In the genomic region with DNA sequence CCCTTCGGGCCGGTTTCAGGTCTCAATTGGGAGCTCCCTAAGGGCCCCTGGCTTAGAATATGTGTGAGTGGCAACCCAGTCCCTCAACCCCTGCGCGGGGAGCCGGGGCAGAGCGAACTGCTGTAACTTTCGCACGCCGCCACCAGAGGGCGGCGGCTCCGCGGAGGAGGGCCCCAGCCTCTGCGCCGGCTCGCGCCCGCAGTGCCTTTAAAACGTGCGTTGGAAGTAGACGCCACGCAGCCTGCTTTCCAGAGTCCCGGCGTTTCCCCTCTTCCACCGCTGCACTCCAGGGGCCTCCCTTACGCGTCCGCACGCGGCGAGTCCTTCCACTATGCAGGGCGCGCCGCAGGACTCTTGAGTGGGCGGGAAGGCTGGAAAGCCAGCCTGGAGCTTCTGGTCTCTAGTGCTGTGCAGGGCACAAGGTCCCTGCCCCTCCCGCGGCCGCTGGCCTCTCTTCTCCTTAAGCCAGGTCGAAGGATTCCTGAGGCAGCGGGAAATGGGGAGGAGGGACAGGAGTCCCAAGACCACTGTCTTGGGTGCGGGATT, we compare ENCODE assay signal across 1 cellular context.
TF ChIP-seq lines count a peak whose summit lies in the region.

No MANE protein-coding gene starts in this region.

TF ChIP-seq in K562, 482 proteins besides CTCF, POLR2A, EP300 and RAD21 (continued from another document and continues in another):
- TF ChIP-seq, protein P1, sequence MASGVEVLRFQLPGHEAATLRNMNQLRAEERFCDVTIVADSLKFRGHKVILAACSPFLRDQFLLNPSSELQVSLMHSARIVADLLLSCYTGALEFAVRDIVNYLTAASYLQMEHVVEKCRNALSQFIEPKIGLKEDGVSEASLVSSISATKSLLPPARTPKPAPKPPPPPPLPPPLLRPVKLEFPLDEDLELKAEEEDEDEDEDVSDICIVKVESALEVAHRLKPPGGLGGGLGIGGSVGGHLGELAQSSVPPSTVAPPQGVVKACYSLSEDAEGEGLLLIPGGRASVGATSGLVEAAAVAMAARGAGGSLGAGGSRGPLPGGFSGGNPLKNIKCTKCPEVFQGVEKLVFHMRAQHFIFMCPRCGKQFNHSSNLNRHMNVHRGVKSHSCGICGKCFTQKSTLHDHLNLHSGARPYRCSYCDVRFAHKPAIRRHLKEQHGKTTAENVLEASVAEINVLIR (CRISPR knock-in tag; IDR thresholded peaks at IDR 0.05) = no peak
- TF ChIP-seq TCF3 (CRISPR knock-in tag; IDR thresholded peaks at IDR 0.05) = 0 out of 2 replicates have a peak, but pooled peaks have one; percentile 11
- TF ChIP-seq, protein P2, sequence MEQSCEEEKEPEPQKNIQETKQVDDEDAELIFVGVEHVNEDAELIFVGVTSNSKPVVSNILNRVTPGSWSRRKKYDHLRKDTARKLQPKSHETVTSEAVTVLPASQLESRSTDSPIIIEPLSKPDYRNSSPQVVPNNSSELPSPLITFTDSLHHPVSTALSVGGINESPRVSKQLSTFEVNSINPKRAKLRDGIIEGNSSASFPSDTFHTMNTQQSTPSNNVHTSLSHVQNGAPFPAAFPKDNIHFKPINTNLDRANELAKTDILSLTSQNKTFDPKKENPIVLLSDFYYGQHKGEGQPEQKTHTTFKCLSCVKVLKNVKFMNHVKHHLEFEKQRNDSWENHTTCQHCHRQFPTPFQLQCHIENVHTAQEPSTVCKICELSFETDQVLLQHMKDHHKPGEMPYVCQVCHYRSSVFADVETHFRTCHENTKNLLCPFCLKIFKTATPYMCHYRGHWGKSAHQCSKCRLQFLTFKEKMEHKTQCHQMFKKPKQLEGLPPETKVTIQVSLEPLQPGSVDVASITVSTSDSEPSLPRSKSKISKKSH (CRISPR knock-in tag; IDR thresholded peaks at IDR 0.05) = no peak
- TF ChIP-seq ZNF668 (CRISPR knock-in tag; IDR thresholded peaks at IDR 0.05) = no peak
- peak; percentile 88 for TF ChIP-seq BHLHE40 (IDR thresholded peaks at IDR 0.05; ENCODE audit: low read length)
- TF ChIP-seq, protein P3, sequence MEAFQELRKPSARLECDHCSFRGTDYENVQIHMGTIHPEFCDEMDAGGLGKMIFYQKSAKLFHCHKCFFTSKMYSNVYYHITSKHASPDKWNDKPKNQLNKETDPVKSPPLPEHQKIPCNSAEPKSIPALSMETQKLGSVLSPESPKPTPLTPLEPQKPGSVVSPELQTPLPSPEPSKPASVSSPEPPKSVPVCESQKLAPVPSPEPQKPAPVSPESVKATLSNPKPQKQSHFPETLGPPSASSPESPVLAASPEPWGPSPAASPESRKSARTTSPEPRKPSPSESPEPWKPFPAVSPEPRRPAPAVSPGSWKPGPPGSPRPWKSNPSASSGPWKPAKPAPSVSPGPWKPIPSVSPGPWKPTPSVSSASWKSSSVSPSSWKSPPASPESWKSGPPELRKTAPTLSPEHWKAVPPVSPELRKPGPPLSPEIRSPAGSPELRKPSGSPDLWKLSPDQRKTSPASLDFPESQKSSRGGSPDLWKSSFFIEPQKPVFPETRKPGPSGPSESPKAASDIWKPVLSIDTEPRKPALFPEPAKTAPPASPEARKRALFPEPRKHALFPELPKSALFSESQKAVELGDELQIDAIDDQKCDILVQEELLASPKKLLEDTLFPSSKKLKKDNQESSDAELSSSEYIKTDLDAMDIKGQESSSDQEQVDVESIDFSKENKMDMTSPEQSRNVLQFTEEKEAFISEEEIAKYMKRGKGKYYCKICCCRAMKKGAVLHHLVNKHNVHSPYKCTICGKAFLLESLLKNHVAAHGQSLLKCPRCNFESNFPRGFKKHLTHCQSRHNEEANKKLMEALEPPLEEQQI (IDR thresholded peaks at IDR 0.05) = no peak
- TF ChIP-seq TSC22D4 (tag; IDR thresholded peaks at IDR 0.05) = no peak
- TF ChIP-seq SP2 (IDR thresholded peaks at IDR 0.05; ENCODE audit: extremely low read depth, low read depth, low read length, poor library complexity, severe bottlenecking) = no peak
- TF ChIP-seq CBX5 (IDR thresholded peaks at IDR 0.05; ENCODE audit: borderline replicate concordance, low read depth) = no peak
- no peak for TF ChIP-seq SETDB1 (IDR thresholded peaks at IDR 0.05; ENCODE audit: low read length)
- no peak for TF ChIP-seq RHOXF2B (CRISPR knock-in tag; conservative IDR thresholded peaks at IDR 0.05)
- peak; percentile 85 for TF ChIP-seq POLR2G (IDR thresholded peaks at IDR 0.05; ENCODE audit: low read depth, low read length)
- peak; percentile 70; the same call in 1 of the 2 replicates for TF ChIP-seq EP400 (IDR thresholded peaks at IDR 0.05)
- TF ChIP-seq, protein P4, sequence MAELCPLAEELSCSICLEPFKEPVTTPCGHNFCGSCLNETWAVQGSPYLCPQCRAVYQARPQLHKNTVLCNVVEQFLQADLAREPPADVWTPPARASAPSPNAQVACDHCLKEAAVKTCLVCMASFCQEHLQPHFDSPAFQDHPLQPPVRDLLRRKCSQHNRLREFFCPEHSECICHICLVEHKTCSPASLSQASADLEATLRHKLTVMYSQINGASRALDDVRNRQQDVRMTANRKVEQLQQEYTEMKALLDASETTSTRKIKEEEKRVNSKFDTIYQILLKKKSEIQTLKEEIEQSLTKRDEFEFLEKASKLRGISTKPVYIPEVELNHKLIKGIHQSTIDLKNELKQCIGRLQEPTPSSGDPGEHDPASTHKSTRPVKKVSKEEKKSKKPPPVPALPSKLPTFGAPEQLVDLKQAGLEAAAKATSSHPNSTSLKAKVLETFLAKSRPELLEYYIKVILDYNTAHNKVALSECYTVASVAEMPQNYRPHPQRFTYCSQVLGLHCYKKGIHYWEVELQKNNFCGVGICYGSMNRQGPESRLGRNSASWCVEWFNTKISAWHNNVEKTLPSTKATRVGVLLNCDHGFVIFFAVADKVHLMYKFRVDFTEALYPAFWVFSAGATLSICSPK (IDR thresholded peaks at IDR 0.05; ENCODE audit: borderline replicate concordance) = no peak
- TF ChIP-seq KDM4B (IDR thresholded peaks at IDR 0.05; ENCODE audit: borderline replicate concordance in 2 of 2, low read depth in 1 of 2) = 0 out of 4 replicates have a peak, but pooled peaks of 1 of the 2 experiments have one; percentile 37
- no peak for TF ChIP-seq SMARCB1 (IDR thresholded peaks at IDR 0.05; ENCODE audit: insufficient read length, low read depth)
- TF ChIP-seq ZNF165 (CRISPR knock-in tag; IDR thresholded peaks at IDR 0.05; ENCODE audit: borderline replicate concordance) = no peak; the same call in 1 of the 2 replicates
- TF ChIP-seq FOS (IDR thresholded peaks at IDR 0.05; ENCODE audit: extremely low read depth, insufficient read length) = no peak
- peak; percentile 44 for TF ChIP-seq BRD9 (IDR thresholded peaks at IDR 0.05; ENCODE audit: low read depth, partially characterized antibody)
- no peak for TF ChIP-seq PPARD (CRISPR knock-in tag; IDR thresholded peaks at IDR 0.05)
- TF ChIP-seq SAFB2 (IDR thresholded peaks at IDR 0.05; ENCODE audit: borderline replicate concordance, low read depth, low read length, severe bottlenecking) = no peak
- TF ChIP-seq, protein P5, sequence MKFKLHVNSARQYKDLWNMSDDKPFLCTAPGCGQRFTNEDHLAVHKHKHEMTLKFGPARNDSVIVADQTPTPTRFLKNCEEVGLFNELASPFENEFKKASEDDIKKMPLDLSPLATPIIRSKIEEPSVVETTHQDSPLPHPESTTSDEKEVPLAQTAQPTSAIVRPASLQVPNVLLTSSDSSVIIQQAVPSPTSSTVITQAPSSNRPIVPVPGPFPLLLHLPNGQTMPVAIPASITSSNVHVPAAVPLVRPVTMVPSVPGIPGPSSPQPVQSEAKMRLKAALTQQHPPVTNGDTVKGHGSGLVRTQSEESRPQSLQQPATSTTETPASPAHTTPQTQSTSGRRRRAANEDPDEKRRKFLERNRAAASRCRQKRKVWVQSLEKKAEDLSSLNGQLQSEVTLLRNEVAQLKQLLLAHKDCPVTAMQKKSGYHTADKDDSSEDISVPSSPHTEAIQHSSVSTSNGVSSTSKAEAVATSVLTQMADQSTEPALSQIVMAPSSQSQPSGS (CRISPR knock-in tag; IDR thresholded peaks at IDR 0.05) = no peak
- no peak for TF ChIP-seq EWSR1 (IDR thresholded peaks at IDR 0.05; ENCODE audit: borderline replicate concordance, low read depth, partially characterized antibody)
- TF ChIP-seq, protein P6, sequence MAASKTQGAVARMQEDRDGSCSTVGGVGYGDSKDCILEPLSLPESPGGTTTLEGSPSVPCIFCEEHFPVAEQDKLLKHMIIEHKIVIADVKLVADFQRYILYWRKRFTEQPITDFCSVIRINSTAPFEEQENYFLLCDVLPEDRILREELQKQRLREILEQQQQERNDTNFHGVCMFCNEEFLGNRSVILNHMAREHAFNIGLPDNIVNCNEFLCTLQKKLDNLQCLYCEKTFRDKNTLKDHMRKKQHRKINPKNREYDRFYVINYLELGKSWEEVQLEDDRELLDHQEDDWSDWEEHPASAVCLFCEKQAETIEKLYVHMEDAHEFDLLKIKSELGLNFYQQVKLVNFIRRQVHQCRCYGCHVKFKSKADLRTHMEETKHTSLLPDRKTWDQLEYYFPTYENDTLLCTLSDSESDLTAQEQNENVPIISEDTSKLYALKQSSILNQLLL (CRISPR knock-in tag; IDR thresholded peaks at IDR 0.05; ENCODE audit: borderline replicate concordance) = no peak
- TF ChIP-seq, protein P7, sequence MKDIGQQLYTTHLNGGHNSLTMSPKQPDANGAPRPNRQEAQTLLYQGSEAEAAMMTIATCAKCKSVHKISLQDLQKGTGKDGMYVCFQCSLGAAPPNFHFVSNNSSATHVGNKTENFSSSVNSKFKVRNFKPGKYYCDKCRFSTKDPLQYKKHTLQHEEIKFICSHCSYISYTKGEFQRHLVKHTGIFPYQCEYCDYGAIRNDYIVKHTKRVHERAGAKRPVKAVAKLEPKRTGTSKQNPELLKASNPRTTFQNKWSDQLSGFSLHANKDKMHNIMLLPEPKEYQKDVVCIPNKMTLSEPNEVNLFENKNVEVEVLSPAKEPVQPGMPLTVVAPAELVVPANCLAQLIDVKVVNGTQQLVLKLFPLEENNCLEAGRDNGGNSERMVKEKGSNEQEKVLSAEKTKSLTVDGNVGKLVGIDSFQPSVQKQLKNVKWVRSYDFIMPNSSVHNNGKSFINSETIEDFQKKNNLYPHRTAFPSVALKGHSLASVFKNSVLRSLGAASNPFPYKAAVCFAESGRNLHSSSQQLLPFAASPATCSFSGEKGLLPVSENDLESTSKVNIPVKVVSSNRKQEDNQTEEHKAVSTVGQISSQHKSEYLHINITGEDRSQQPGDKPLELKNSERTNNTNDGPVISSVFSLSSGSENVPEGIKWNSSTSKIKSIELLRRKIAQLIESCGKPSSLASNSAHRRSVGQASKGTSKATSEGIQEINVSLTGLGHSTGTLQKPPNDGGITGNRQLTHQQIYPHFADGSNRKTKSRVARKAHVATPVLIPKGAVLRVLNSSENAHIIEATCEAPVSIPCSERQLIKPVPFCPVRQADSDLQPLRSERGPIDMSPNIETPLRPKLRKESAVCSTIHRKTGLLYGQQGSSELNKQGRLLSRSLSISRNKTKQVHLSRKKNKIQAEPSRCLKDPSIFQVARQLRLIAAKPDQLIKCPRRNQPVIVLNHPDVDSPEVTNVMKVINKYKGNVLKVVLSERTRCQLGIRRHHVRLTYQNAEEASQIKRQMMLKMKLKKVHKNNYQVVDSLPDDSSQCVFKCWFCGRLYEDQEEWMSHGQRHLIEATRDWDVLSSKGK (CRISPR knock-in tag; IDR thresholded peaks at IDR 0.05) = no peak
- no peak for TF ChIP-seq TEAD4 (IDR thresholded peaks at IDR 0.05; ENCODE audit: low read length)
- no peak; the same call in 1 of the 2 replicates for TF ChIP-seq TEAD4 (CRISPR knock-in tag; IDR thresholded peaks at IDR 0.05; ENCODE audit: borderline replicate concordance)
- TF ChIP-seq POLR3G (IDR thresholded peaks at IDR 0.05; ENCODE audit: extremely low read depth, insufficient read length, insufficient replicate concordance) = no peak
- TF ChIP-seq, protein P8, sequence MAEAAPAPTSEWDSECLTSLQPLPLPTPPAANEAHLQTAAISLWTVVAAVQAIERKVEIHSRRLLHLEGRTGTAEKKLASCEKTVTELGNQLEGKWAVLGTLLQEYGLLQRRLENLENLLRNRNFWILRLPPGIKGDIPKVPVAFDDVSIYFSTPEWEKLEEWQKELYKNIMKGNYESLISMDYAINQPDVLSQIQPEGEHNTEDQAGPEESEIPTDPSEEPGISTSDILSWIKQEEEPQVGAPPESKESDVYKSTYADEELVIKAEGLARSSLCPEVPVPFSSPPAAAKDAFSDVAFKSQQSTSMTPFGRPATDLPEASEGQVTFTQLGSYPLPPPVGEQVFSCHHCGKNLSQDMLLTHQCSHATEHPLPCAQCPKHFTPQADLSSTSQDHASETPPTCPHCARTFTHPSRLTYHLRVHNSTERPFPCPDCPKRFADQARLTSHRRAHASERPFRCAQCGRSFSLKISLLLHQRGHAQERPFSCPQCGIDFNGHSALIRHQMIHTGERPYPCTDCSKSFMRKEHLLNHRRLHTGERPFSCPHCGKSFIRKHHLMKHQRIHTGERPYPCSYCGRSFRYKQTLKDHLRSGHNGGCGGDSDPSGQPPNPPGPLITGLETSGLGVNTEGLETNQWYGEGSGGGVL (CRISPR knock-in tag; IDR thresholded peaks at IDR 0.05) = no peak
- TF ChIP-seq E2F3 (CRISPR knock-in tag; IDR thresholded peaks at IDR 0.05) = no peak
- no peak for TF ChIP-seq ZNF445 (CRISPR knock-in tag; IDR thresholded peaks at IDR 0.05; ENCODE audit: low read depth)
- TF ChIP-seq TEAD2 (tag; IDR thresholded peaks at IDR 0.05) = no peak
- TF ChIP-seq NFE2 (IDR thresholded peaks at IDR 0.05; ENCODE audit: low read depth) = no peak
- TF ChIP-seq, protein P9, sequence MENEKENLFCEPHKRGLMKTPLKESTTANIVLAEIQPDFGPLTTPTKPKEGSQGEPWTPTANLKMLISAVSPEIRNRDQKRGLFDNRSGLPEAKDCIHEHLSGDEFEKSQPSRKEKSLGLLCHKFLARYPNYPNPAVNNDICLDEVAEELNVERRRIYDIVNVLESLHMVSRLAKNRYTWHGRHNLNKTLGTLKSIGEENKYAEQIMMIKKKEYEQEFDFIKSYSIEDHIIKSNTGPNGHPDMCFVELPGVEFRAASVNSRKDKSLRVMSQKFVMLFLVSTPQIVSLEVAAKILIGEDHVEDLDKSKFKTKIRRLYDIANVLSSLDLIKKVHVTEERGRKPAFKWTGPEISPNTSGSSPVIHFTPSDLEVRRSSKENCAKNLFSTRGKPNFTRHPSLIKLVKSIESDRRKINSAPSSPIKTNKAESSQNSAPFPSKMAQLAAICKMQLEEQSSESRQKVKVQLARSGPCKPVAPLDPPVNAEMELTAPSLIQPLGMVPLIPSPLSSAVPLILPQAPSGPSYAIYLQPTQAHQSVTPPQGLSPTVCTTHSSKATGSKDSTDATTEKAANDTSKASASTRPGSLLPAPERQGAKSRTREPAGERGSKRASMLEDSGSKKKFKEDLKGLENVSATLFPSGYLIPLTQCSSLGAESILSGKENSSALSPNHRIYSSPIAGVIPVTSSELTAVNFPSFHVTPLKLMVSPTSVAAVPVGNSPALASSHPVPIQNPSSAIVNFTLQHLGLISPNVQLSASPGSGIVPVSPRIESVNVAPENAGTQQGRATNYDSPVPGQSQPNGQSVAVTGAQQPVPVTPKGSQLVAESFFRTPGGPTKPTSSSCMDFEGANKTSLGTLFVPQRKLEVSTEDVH (IDR thresholded peaks at IDR 0.05; ENCODE audit: low read depth, partially characterized antibody) = no peak
- TF ChIP-seq NELFE (IDR thresholded peaks at IDR 0.05; ENCODE audit: insufficient read depth, insufficient read length) = no peak
